Comparison of ENCODE assay signal across 1 cellular context in the genomic region with DNA sequence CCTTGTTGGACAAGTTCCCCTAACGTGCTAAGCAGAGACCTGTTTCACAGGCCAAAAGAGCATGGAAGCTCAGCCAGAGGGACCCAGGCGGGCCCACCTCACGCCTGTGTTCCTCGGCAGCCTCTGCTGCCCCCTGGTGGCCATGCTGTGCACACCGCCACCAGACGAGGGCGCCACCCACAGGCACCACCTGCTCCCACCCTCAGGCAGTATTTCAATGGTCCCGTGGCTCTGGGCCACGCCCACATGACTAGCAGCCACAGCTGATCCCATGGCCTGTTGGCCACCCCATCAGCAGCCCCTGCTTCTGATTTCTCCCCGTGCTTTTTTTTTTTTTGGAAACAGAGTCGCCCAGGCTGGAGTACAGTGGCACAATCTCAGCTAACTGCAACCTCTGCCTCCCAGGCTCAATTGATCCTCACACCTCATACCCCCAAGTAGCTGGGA.
TF ChIP-seq lines count a peak whose summit lies in the region.

No MANE protein-coding gene starts in this region.

TF ChIP-seq in K562, 482 proteins besides CTCF, POLR2A, EP300 and RAD21 (continued from another document and continues in another):
- TF ChIP-seq, protein P1, sequence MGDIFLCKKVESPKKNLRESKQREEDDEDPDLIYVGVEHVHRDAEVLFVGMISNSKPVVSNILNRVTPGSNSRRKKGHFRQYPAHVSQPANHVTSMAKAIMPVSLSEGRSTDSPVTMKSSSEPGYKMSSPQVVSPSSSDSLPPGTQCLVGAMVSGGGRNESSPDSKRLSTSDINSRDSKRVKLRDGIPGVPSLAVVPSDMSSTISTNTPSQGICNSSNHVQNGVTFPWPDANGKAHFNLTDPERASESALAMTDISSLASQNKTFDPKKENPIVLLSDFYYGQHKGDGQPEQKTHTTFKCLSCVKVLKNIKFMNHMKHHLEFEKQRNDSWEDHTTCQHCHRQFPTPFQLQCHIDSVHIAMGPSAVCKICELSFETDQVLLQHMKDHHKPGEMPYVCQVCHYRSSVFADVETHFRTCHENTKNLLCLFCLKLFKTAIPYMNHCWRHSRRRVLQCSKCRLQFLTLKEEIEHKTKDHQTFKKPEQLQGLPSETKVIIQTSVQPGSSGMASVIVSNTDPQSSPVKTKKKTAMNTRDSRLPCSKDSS (IDR thresholded peaks at IDR 0.05; ENCODE audit: low read depth, partially characterized antibody), result no peak
- TF ChIP-seq ZBTB17 (CRISPR knock-in tag; IDR thresholded peaks at IDR 0.05), result peak; percentile 63; the same call in 1 of the 2 replicates
- TF ChIP-seq KDM1A (IDR thresholded peaks at IDR 0.05), result no peak
- TF ChIP-seq, protein P2, sequence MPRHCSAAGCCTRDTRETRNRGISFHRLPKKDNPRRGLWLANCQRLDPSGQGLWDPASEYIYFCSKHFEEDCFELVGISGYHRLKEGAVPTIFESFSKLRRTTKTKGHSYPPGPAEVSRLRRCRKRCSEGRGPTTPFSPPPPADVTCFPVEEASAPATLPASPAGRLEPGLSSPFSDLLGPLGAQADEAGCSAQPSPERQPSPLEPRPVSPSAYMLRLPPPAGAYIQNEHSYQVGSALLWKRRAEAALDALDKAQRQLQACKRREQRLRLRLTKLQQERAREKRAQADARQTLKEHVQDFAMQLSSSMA (CRISPR knock-in tag; IDR thresholded peaks at IDR 0.05), result no peak
- TF ChIP-seq SMARCC2 (IDR thresholded peaks at IDR 0.05; ENCODE audit: low read depth), result no peak
- TF ChIP-seq PHF8 (IDR thresholded peaks at IDR 0.05; ENCODE audit: borderline replicate concordance, low read length), result no peak
- TF ChIP-seq, protein P3, sequence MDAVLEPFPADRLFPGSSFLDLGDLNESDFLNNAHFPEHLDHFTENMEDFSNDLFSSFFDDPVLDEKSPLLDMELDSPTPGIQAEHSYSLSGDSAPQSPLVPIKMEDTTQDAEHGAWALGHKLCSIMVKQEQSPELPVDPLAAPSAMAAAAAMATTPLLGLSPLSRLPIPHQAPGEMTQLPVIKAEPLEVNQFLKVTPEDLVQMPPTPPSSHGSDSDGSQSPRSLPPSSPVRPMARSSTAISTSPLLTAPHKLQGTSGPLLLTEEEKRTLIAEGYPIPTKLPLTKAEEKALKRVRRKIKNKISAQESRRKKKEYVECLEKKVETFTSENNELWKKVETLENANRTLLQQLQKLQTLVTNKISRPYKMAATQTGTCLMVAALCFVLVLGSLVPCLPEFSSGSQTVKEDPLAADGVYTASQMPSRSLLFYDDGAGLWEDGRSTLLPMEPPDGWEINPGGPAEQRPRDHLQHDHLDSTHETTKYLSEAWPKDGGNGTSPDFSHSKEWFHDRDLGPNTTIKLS (IDR thresholded peaks at IDR 0.05; ENCODE audit: borderline replicate concordance, low read depth), result no peak
- TF ChIP-seq ZNF311 (CRISPR knock-in tag; IDR thresholded peaks at IDR 0.05), result no peak
- peak; percentile 77 for TF ChIP-seq HMGN3 (IDR thresholded peaks at IDR 0.05; ENCODE audit: borderline replicate concordance, extremely low read depth, insufficient read length, low read depth, low read length)
- no peak for TF ChIP-seq ZNF253 (CRISPR knock-in tag; conservative IDR thresholded peaks at IDR 0.05)
- TF ChIP-seq, protein P4, sequence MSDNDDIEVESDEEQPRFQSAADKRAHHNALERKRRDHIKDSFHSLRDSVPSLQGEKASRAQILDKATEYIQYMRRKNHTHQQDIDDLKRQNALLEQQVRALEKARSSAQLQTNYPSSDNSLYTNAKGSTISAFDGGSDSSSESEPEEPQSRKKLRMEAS (CRISPR knock-in tag; IDR thresholded peaks at IDR 0.05), result peak; percentile 92
- TF ChIP-seq PURB (CRISPR knock-in tag; IDR thresholded peaks at IDR 0.05; ENCODE audit: low read depth), result no peak
- TF ChIP-seq ZC3H11A (IDR thresholded peaks at IDR 0.05; ENCODE audit: low read depth, low read length), result peak; percentile 75; the same call in 1 of the 2 replicates
- TF ChIP-seq, protein P5, sequence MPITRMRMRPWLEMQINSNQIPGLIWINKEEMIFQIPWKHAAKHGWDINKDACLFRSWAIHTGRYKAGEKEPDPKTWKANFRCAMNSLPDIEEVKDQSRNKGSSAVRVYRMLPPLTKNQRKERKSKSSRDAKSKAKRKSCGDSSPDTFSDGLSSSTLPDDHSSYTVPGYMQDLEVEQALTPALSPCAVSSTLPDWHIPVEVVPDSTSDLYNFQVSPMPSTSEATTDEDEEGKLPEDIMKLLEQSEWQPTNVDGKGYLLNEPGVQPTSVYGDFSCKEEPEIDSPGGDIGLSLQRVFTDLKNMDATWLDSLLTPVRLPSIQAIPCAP (CRISPR knock-in tag; IDR thresholded peaks at IDR 0.05; ENCODE audit: borderline replicate concordance), result no peak
- no peak; the same call in none of the 2 replicates for TF ChIP-seq GATAD2B (IDR thresholded peaks at IDR 0.05; ENCODE audit: borderline replicate concordance)
- TF ChIP-seq SMARCE1 (IDR thresholded peaks at IDR 0.05), result 0 out of 2 replicates have a peak, but pooled peaks have one; percentile 27
- no peak for TF ChIP-seq HDAC6 (IDR thresholded peaks at IDR 0.05; ENCODE audit: low read depth, low read length)
- peak; percentile 43; the same call in 1 of the 2 replicates for TF ChIP-seq FOSL1 (tag; conservative IDR thresholded peaks at IDR 0.05)
- peak; percentile 51 for TF ChIP-seq CCNT2 (IDR thresholded peaks at IDR 0.05; ENCODE audit: borderline replicate concordance, extremely low read depth, insufficient read length, low read depth, low read length)
- no peak for TF ChIP-seq NR2C2 (CRISPR knock-in tag; IDR thresholded peaks at IDR 0.05)
- no peak for TF ChIP-seq NR2C2 (tag; IDR thresholded peaks at IDR 0.05)
- TF ChIP-seq, protein P6, sequence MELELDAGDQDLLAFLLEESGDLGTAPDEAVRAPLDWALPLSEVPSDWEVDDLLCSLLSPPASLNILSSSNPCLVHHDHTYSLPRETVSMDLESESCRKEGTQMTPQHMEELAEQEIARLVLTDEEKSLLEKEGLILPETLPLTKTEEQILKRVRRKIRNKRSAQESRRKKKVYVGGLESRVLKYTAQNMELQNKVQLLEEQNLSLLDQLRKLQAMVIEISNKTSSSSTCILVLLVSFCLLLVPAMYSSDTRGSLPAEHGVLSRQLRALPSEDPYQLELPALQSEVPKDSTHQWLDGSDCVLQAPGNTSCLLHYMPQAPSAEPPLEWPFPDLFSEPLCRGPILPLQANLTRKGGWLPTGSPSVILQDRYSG (tag; conservative IDR thresholded peaks at IDR 0.05; ENCODE audit: low read depth), result no peak
- TF ChIP-seq ELF1 (tag; IDR thresholded peaks at IDR 0.05), result no peak
- TF ChIP-seq BRF1 (IDR thresholded peaks at IDR 0.05; ENCODE audit: borderline replicate concordance, extremely low read depth, insufficient read length), result no peak
- TF ChIP-seq RUNX1 (IDR thresholded peaks at IDR 0.05; ENCODE audit: low read depth), result no peak
- TF ChIP-seq HMG20A (CRISPR knock-in tag; conservative IDR thresholded peaks at IDR 0.05), result no peak
- no peak for TF ChIP-seq ZZZ3 (IDR thresholded peaks at IDR 0.05)
- TF ChIP-seq, protein P7, sequence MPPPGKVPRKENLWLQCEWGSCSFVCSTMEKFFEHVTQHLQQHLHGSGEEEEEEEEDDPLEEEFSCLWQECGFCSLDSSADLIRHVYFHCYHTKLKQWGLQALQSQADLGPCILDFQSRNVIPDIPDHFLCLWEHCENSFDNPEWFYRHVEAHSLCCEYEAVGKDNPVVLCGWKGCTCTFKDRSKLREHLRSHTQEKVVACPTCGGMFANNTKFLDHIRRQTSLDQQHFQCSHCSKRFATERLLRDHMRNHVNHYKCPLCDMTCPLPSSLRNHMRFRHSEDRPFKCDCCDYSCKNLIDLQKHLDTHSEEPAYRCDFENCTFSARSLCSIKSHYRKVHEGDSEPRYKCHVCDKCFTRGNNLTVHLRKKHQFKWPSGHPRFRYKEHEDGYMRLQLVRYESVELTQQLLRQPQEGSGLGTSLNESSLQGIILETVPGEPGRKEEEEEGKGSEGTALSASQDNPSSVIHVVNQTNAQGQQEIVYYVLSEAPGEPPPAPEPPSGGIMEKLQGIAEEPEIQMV (tag; conservative IDR thresholded peaks at IDR 0.05; ENCODE audit: low read depth), result no peak
- peak; percentile 32; the same call in 1 of the 2 replicates for TF ChIP-seq CREB1 (IDR thresholded peaks at IDR 0.05)
- peak; percentile 71; the same call in 1 of the 2 replicates for TF ChIP-seq CREB1 (CRISPR knock-in tag; IDR thresholded peaks at IDR 0.05)
- TF ChIP-seq, protein P8, sequence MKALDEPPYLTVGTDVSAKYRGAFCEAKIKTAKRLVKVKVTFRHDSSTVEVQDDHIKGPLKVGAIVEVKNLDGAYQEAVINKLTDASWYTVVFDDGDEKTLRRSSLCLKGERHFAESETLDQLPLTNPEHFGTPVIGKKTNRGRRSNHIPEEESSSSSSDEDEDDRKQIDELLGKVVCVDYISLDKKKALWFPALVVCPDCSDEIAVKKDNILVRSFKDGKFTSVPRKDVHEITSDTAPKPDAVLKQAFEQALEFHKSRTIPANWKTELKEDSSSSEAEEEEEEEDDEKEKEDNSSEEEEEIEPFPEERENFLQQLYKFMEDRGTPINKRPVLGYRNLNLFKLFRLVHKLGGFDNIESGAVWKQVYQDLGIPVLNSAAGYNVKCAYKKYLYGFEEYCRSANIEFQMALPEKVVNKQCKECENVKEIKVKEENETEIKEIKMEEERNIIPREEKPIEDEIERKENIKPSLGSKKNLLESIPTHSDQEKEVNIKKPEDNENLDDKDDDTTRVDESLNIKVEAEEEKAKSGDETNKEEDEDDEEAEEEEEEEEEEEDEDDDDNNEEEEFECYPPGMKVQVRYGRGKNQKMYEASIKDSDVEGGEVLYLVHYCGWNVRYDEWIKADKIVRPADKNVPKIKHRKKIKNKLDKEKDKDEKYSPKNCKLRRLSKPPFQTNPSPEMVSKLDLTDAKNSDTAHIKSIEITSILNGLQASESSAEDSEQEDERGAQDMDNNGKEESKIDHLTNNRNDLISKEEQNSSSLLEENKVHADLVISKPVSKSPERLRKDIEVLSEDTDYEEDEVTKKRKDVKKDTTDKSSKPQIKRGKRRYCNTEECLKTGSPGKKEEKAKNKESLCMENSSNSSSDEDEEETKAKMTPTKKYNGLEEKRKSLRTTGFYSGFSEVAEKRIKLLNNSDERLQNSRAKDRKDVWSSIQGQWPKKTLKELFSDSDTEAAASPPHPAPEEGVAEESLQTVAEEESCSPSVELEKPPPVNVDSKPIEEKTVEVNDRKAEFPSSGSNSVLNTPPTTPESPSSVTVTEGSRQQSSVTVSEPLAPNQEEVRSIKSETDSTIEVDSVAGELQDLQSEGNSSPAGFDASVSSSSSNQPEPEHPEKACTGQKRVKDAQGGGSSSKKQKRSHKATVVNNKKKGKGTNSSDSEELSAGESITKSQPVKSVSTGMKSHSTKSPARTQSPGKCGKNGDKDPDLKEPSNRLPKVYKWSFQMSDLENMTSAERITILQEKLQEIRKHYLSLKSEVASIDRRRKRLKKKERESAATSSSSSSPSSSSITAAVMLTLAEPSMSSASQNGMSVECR (CRISPR knock-in tag; IDR thresholded peaks at IDR 0.05), result peak; percentile 91; the same call in 1 of the 2 replicates
- TF ChIP-seq POLR3G (IDR thresholded peaks at IDR 0.05; ENCODE audit: extremely low read depth, insufficient read length, insufficient replicate concordance), result no peak
- peak; percentile 40 for TF ChIP-seq CBFA2T3 (IDR thresholded peaks at IDR 0.05)
- TF ChIP-seq, protein P9, sequence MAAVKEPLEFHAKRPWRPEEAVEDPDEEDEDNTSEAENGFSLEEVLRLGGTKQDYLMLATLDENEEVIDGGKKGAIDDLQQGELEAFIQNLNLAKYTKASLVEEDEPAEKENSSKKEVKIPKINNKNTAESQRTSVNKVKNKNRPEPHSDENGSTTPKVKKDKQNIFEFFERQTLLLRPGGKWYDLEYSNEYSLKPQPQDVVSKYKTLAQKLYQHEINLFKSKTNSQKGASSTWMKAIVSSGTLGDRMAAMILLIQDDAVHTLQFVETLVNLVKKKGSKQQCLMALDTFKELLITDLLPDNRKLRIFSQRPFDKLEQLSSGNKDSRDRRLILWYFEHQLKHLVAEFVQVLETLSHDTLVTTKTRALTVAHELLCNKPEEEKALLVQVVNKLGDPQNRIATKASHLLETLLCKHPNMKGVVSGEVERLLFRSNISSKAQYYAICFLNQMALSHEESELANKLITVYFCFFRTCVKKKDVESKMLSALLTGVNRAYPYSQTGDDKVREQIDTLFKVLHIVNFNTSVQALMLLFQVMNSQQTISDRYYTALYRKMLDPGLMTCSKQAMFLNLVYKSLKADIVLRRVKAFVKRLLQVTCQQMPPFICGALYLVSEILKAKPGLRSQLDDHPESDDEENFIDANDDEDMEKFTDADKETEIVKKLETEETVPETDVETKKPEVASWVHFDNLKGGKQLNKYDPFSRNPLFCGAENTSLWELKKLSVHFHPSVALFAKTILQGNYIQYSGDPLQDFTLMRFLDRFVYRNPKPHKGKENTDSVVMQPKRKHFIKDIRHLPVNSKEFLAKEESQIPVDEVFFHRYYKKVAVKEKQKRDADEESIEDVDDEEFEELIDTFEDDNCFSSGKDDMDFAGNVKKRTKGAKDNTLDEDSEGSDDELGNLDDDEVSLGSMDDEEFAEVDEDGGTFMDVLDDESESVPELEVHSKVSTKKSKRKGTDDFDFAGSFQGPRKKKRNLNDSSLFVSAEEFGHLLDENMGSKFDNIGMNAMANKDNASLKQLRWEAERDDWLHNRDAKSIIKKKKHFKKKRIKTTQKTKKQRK (IDR thresholded peaks at IDR 0.05; ENCODE audit: borderline replicate concordance, low read depth, low read length), result no peak
- TF ChIP-seq PHTF2 (CRISPR knock-in tag; IDR thresholded peaks at IDR 0.05), result no peak
- no peak for TF ChIP-seq PPARD (CRISPR knock-in tag; IDR thresholded peaks at IDR 0.05)
- no peak for TF ChIP-seq POU5F1 (IDR thresholded peaks at IDR 0.05; ENCODE audit: borderline replicate concordance, low read depth, low read length, partially characterized antibody)
- TF ChIP-seq OTX1 (CRISPR knock-in tag; IDR thresholded peaks at IDR 0.05), result no peak
- peak; percentile 29 for TF ChIP-seq ZFP36 (IDR thresholded peaks at IDR 0.05; ENCODE audit: low read depth, low read length, partially characterized antibody)
- peak; percentile 78 for TF ChIP-seq CREM (IDR thresholded peaks at IDR 0.05; ENCODE audit: low read depth)
- no peak for TF ChIP-seq RBM25 (IDR thresholded peaks at IDR 0.05; ENCODE audit: low read depth, low read length, severe bottlenecking)
- TF ChIP-seq ZNF23 (CRISPR knock-in tag; IDR thresholded peaks at IDR 0.05), result no peak
- TF ChIP-seq, protein P10, sequence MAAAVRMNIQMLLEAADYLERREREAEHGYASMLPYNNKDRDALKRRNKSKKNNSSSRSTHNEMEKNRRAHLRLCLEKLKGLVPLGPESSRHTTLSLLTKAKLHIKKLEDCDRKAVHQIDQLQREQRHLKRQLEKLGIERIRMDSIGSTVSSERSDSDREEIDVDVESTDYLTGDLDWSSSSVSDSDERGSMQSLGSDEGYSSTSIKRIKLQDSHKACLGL (CRISPR knock-in tag; IDR thresholded peaks at IDR 0.05; ENCODE audit: borderline replicate concordance, poor library complexity, severe bottlenecking), result no peak
- peak; percentile 96 for TF ChIP-seq DACH1 (IDR thresholded peaks at IDR 0.05; ENCODE audit: partially characterized antibody)
- TF ChIP-seq RB1 (IDR thresholded peaks at IDR 0.05; ENCODE audit: low read depth), result peak; percentile 98
- TF ChIP-seq CEBPB (tag; IDR thresholded peaks at IDR 0.05), result no peak
- no peak for TF ChIP-seq PTRF (tag; IDR thresholded peaks at IDR 0.05)
- TF ChIP-seq KLF13 (tag; IDR thresholded peaks at IDR 0.05; ENCODE audit: borderline replicate concordance, low read depth), result peak; percentile 95
- no peak; the same call in 1 of the 2 replicates for TF ChIP-seq CC2D1A (IDR thresholded peaks at IDR 0.05)
- no peak for TF ChIP-seq ZC3H4 (CRISPR knock-in tag; IDR thresholded peaks at IDR 0.05; ENCODE audit: borderline replicate concordance)
- TF ChIP-seq CBFB (CRISPR knock-in tag; IDR thresholded peaks at IDR 0.05), result no peak
- TF ChIP-seq HNRNPK (IDR thresholded peaks at IDR 0.05; ENCODE audit: low read depth, low read length, poor library complexity, severe bottlenecking), result no peak
- no peak for TF ChIP-seq ZNF444 (CRISPR knock-in tag; IDR thresholded peaks at IDR 0.05)
